8 cellular contexts compared by ENCODE assay signal in the genomic region with DNA sequence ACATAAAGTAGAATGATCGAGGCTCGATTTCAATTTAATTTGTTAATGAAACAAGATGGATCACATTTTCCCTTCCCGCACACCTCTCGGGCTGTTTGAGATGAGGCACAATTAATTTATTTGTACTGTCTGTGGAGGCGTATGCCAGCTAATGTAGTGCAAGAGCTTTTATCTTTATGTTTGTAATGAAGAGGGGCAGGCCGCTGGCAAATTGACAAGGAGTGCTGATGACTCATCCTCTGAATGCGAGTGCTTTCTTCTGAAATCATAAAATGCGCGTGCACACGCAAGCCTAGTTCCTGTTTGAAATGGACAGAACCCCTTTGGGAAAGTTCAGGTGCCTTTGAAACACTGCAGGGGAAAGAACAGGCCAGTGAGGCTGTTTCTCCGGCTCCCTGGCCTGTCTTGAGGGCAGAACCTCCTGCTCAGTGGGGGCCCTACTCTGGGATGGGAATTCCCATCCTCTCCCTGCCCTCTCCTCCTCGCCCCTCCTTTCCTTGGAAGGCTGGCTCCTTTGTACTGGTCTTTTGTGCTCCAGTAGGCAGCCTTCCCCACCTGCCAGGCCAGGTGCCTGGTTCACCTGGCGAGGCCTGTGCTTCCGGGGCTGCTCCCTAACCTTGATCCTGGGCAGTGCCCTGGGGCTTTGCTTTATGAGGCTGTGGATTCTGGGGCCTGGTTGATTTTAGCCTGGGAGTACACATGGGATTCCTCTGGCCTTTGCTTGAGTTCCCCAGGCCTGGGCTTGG. TPM values are rescaled to one million over a fixed set of nuclear protein-coding genes. Genes with fewer than 3 reads are reported as not detected.
A peak's percentile ranks its signal among the peaks of the same experiment; 100 is the strongest.
DNase-seq lines count a peak whose midpoint lies in the region; ATAC-seq and TF ChIP-seq lines count a peak whose summit lies in the region.

No MANE protein-coding gene starts in this region.

- no peak overlapping the region for H3K4me2 ChIP-seq in GM23248 (ENCODE audit: unreplicated experiment)

- no peaks in the 10 kb centered on the region for H3K9me3 ChIP-seq in GM23248 (ENCODE audit: low read depth)
- H3K9me3 ChIP-seq in left lung: no peaks in the 10 kb centered on the region
- H3K9me3 ChIP-seq in uterus: no peaks in the 10 kb centered on the region

- CTCF ChIA-PET in activated CD8-positive, alpha-beta T cell treated with anti-CD3 and anti-CD28 coated beads, Interleukin-2, amount 10 ng/mL, durations not matched to agents 7 days and 5 days (lab: Charles Lee): no interaction called here

- H3K4me1 ChIP-seq in GM23248 (ENCODE audit: insufficient read depth) (peaks cover 66% of the 10 kb centered on the region), left lung (peaks cover 17 to 18% of the 10 kb centered on the region in 2 donors), uterus (peaks cover 4 to 6% of the 10 kb centered on the region in 2 donors)

- H3K4me3 Mint-ChIP-seq in activated CD8-positive, alpha-beta T cell treated with anti-CD3 and anti-CD28 coated beads, Interleukin-2, amount 10 ng/mL, durations not matched to agents 7 days and 5 days: no peak overlapping the region
- H3K4me3 Mint-ChIP-seq in activated T-cell treated with anti-CD3 and anti-CD28 coated beads, Interleukin-2, amount 50 U/mL, for 72 hours: no peak overlapping the region

- no peak overlapping the region for H2AFZ ChIP-seq in GM23248

- H3K9me3 Mint-ChIP-seq in activated CD8-positive, alpha-beta T cell treated with anti-CD3 and anti-CD28 coated beads, Interleukin-2, amount 10 ng/mL, durations not matched to agents 7 days and 5 days (ENCODE audit: insufficient read depth): no peaks in the 10 kb centered on the region
- H3K9me3 Mint-ChIP-seq in activated T-cell treated with anti-CD3 and anti-CD28 coated beads, Interleukin-2, amount 50 U/mL, for 72 hours: no peaks in the 10 kb centered on the region

- peaks cover 76% of the 10 kb centered on the region for H4K20me1 ChIP-seq in GM23248 (ENCODE audit: insufficient read depth)

- no peaks in the 10 kb centered on the region for H3K36me3 ChIP-seq in GM23248 (ENCODE audit: low read depth)
- H3K36me3 ChIP-seq in left lung: no peaks in the 10 kb centered on the region
- H3K36me3 ChIP-seq in uterus: no peaks in the 10 kb centered on the region

- no peak overlapping the region for H3K27ac Mint-ChIP-seq in activated CD8-positive, alpha-beta T cell treated with anti-CD3 and anti-CD28 coated beads, Interleukin-2, amount 10 ng/mL, durations not matched to agents 7 days and 5 days
- H3K27ac Mint-ChIP-seq in activated T-cell treated with anti-CD3 and anti-CD28 coated beads, Interleukin-2, amount 50 U/mL, for 72 hours: no peak overlapping the region

- intact Hi-C loops in left lung (cut with DNase I): no loop called here
- intact Hi-C loops in uterus (cut with DNase I; ENCODE audit: low total_unique reads): no loop called here

- H3K27me3 ChIP-seq in GM23248 (replicated peaks; ENCODE audit: insufficient read depth): no peaks in the 10 kb centered on the region
- no peaks in the 10 kb centered on the region for H3K27me3 ChIP-seq in left lung
- no peaks in the 10 kb centered on the region for H3K27me3 ChIP-seq in uterus

- H3K4me3 ChIP-seq in GM23248 (no peak overlapping the region), cardiac fibroblast (replicated peaks in 1 of 2; ENCODE audit: low read depth in 2 of 2, low read length in 2 of 2) (no peak overlapping the region), left lung (no peak overlapping the region), uterus (no peak overlapping the region)

- POLR2A ChIA-PET in activated CD8-positive, alpha-beta T cell treated with anti-CD3 and anti-CD28 coated beads, Interleukin-2, amount 10 ng/mL, durations not matched to agents 7 days and 5 days (lab: Charles Lee): no interaction called here

- no peak for TF ChIP-seq POLR2A in uterus (IDR thresholded peaks at IDR 0.05)

- DNase-seq in GM23248: peak; percentile 45
- peak; percentile 71 for DNase-seq in NCI-H2227 (lab: John Stamatoyannopoulos, UW; ENCODE audit: unreplicated experiment)
- DNase-seq in cardiac fibroblast (ENCODE audit: low read depth in 2 of 2): peak; percentile 95 to 97
- DNase-seq in left lung: peak in 1 of 2 donors; percentile 64
- DNase-seq in uterus: peak; percentile 90 to 97
- DNase-seq in activated CD8-positive, alpha-beta T cell treated with anti-CD3 and anti-CD28 coated beads, Interleukin-2, amount 10 ng/mL, durations not matched to agents 7 days and 5 days: no peak
- DNase-seq in activated T-cell treated with anti-CD3 and anti-CD28 coated beads, Interleukin-2, amount 50 U/mL, for 72 hours: no peak

- ATAC-seq in left lung (peak; percentile 47), HG02642 (IDR thresholded peaks at IDR 0.05; ENCODE audit: poor library complexity, unreplicated experiment) (no peak)
- no peak for ATAC-seq in activated CD8-positive, alpha-beta T cell treated with anti-CD3 and anti-CD28 coated beads, Interleukin-2, amount 10 ng/mL, durations not matched to agents 7 days and 5 days
- ATAC-seq in activated T-cell treated with anti-CD3 and anti-CD28 coated beads, Interleukin-2, amount 50 U/mL, for 72 hours (replicated peaks in 1 of 2): no peak

- H3K4me1 Mint-ChIP-seq in activated CD8-positive, alpha-beta T cell treated with anti-CD3 and anti-CD28 coated beads, Interleukin-2, amount 10 ng/mL, durations not matched to agents 7 days and 5 days (ENCODE audit: low read depth): peaks cover 6% of the 10 kb centered on the region
- no peaks in the 10 kb centered on the region for H3K4me1 Mint-ChIP-seq in activated T-cell treated with anti-CD3 and anti-CD28 coated beads, Interleukin-2, amount 50 U/mL, for 72 hours (ENCODE audit: low read depth)

- H3K36me3 Mint-ChIP-seq in activated CD8-positive, alpha-beta T cell treated with anti-CD3 and anti-CD28 coated beads, Interleukin-2, amount 10 ng/mL, durations not matched to agents 7 days and 5 days (ENCODE audit: low read depth): no peaks in the 10 kb centered on the region
- no peaks in the 10 kb centered on the region for H3K36me3 Mint-ChIP-seq in activated T-cell treated with anti-CD3 and anti-CD28 coated beads, Interleukin-2, amount 50 U/mL, for 72 hours (ENCODE audit: insufficient read depth in 2 of 2)

- 82 to 83% methylated on average over 14 of the region's 14 CpGs for WGBS in GM23248 (ENCODE audit: low coverage in 1 of 2, low lambda C conversion rate in 2 of 2, missing lambda C conversion rate in 2 of 2), 2 experiments

- no peaks in the 10 kb centered on the region for H3K9me2 ChIP-seq in GM23248 (ENCODE audit: insufficient read depth)

- H3K27me3 Mint-ChIP-seq in activated CD8-positive, alpha-beta T cell treated with anti-CD3 and anti-CD28 coated beads, Interleukin-2, amount 10 ng/mL, durations not matched to agents 7 days and 5 days (ENCODE audit: low read depth): peaks cover 63% of the 10 kb centered on the region
- H3K27me3 Mint-ChIP-seq in activated T-cell treated with anti-CD3 and anti-CD28 coated beads, Interleukin-2, amount 50 U/mL, for 72 hours (ENCODE audit: low read depth): peaks cover 85% of the 10 kb centered on the region

- TF ChIP-seq CTCF in cardiac fibroblast (IDR thresholded peaks at IDR 0.05; ENCODE audit: low read depth, low read length): no peak
- no peak for TF ChIP-seq CTCF in left lung (IDR thresholded peaks at IDR 0.05)
- no peak for TF ChIP-seq CTCF in uterus (IDR thresholded peaks at IDR 0.05)

- H3K27ac ChIP-seq in GM23248 (no peak overlapping the region), left lung (peak overlapping the region; percentile 3 to 72), uterus (peak overlapping the region; percentile 73 to 91)

- no peak overlapping the region for H3K9ac ChIP-seq in GM23248

- peaks cover 25% of the 10 kb centered on the region; the same call in 1 of the 2 replicates for H3F3A ChIP-seq in GM23248 (ENCODE audit: insufficient read depth)

- in situ Hi-C loops in GM23248 (cut with MboI): no loop called here

- peaks cover 100% of the 10 kb centered on the region for H3K79me2 ChIP-seq in GM23248 (ENCODE audit: insufficient read depth)

RNA-seq across cellular contexts. Expression of gene TEAD1, which starts 50.3 kb away (rescaled TPM):
- total RNA-seq in GM23248 (2014; rRNA removed; shearing (Covaris generic)): 144 and 159 TPM in 2 replicates
- polyA plus RNA-seq in GM23248 (2016; fragmentation: Nextera tagmentation; extraction: Ambion mirVana): 52.3 and 52.4 TPM in 2 replicates
- total RNA-seq in left lung: 10 to 100 TPM; 58.1 to 87.3 TPM
- 100 to 1,000 TPM in 2 of 4 donors, 10 to 100 TPM in 2; 38.8 to 110 (median 75.3) TPM for total RNA-seq in uterus
- total RNA-seq in activated CD8-positive, alpha-beta T cell treated with anti-CD3 and anti-CD28 coated beads, Interleukin-2, amount 10 ng/mL, durations not matched to agents 7 days and 5 days: under 1 TPM in 1 of 2 experiments, not detected in 1; 0.05 TPM
- total RNA-seq in activated T-cell treated with anti-CD3 and anti-CD28 coated beads, Interleukin-2, amount 50 U/mL, for 72 hours: under 1 TPM; 0.31 to 0.35 TPM

Comparison
In these comparisons a context has a peak if more than half of its experiments do, and no peak if none do; other contexts are left out.
1. DNase-seq: peak in GM23248 (single experiment), NCI-H2227 (single experiment), cardiac fibroblast (2 of 2) and uterus (2 of 2); none in activated CD8-positive, alpha-beta T cell treated with anti-CD3 and anti-CD28 coated beads, Interleukin-2, amount 10 ng/mL, durations not matched to agents 7 days and 5 days (single experiment) and activated T-cell treated with anti-CD3 and anti-CD28 coated beads, Interleukin-2, amount 50 U/mL, for 72 hours (0 of 2).
2. RNA of gene TEAD1, which starts 50.3 kb away (total RNA-seq): 144 to 159 TPM in GM23248, 38.8 to 110 TPM in uterus and 58.1 to 87.3 TPM in left lung; 0.31 to 0.35 TPM in activated T-cell treated with anti-CD3 and anti-CD28 coated beads, Interleukin-2, amount 50 U/mL, for 72 hours and 0.05 TPM in activated CD8-positive, alpha-beta T cell treated with anti-CD3 and anti-CD28 coated beads, Interleukin-2, amount 10 ng/mL, durations not matched to agents 7 days and 5 days; every median in the first group is over 10 times any median in the second.